8 cellular contexts compared by ENCODE assay signal in genomic region chr3:183116051-183116614, GRCh38. TPM values are rescaled to one million over a fixed set of nuclear protein-coding genes. Genes with fewer than 3 reads are reported as not detected.
DNase-seq lines count a peak whose midpoint lies in the region; ATAC-seq and TF ChIP-seq lines count a peak whose summit lies in the region.

No MANE protein-coding gene starts in this region.

- no peaks in the 10 kb centered on the region for H3K79me2 ChIP-seq in PC-3 (ENCODE audit: low read length)

- H3F3A ChIP-seq in PC-3 (ENCODE audit: low read length, unreplicated experiment) = no peaks in the 10 kb centered on the region

- peak overlapping the region; percentile 89 for H3K4me2 ChIP-seq in PC-3 (ENCODE audit: low read length)

- H3K9ac ChIP-seq in HUES64 (ENCODE audit: low read depth, low read length) (no peak overlapping the region), PC-3 (ENCODE audit: low read length) (no peak overlapping the region), iPS-20b (ENCODE audit: low read depth, low read length) (peak overlapping the region; percentile 38; the same call in 1 of the 2 replicates)

- WGBS in HUES64 = 9% methylated on average over 25 of the region's 25 CpGs

- TF ChIP-seq CTCF in PC-3 (conservative IDR thresholded peaks at IDR 0.05; ENCODE audit: low read depth, low read length) = no peak

- H3K9me2 ChIP-seq in PC-3 (replicated peaks; ENCODE audit: low read length) = no peaks in the 10 kb centered on the region

- POLR2A ChIA-PET in PC-3 (lab: Charles Lee; ENCODE audit: unreplicated experiment) = no interaction called here

- peak overlapping the region; percentile 82 for H2AFZ ChIP-seq in PC-3 (ENCODE audit: low read length)

- DNase-seq in COLO668 (lab: John Stamatoyannopoulos, UW; ENCODE audit: unreplicated experiment) = peak; percentile 96
- peak; percentile 48 for DNase-seq in PC-3
- DNase-seq in activated gamma-delta T cell treated with Interleukin-2 at 50 U/mL for 16 hours = peak; percentile 48
- DNase-seq in stimulated activated CD4-positive, alpha-beta T cell treated with anti-CD3 and anti-CD28 coated beads, Interleukin-1b, Interleukin-23, amount 100 ng/mL, for 48 hours = peak; percentile 64
- DNase-seq in HCEC 1CT = no peak

- H3K4me1 ChIP-seq in HUES64 (ENCODE audit: insufficient read depth, low read length) (peaks cover 13% of the 10 kb centered on the region), PC-3 (ENCODE audit: insufficient read depth, low read length) (peaks cover 7% of the 10 kb centered on the region), iPS-20b (ENCODE audit: insufficient read depth, low read length) (peaks cover 21% of the 10 kb centered on the region)

- H3K9me3 ChIP-seq in HUES64 (ENCODE audit: insufficient read depth, low read depth, low read length) (no peaks in the 10 kb centered on the region; the same call in 1 of the 2 replicates), PC-3 (ENCODE audit: low read length) (no peaks in the 10 kb centered on the region), iPS-20b (ENCODE audit: insufficient read depth, low read depth, low read length) (no peaks in the 10 kb centered on the region)

- intact Hi-C loops in PC-3 (cut with micrococcal nuclease) = no loop called here

- H3K27me3 ChIP-seq in HUES64 (ENCODE audit: insufficient read depth, low read length) = peaks cover 16% of the 10 kb centered on the region
- no peaks in the 10 kb centered on the region for H3K27me3 ChIP-seq in PC-3 (ENCODE audit: low read length)
- H3K27me3 ChIP-seq in iPS-20b (ENCODE audit: insufficient read depth, low read length) = peaks cover 18% of the 10 kb centered on the region

- BruUV-seq in PC-3 (replicated peaks; lab: Mats Ljungman, UMichigan) = no TSS peak

- H4K20me1 ChIP-seq in PC-3 (ENCODE audit: low read length) = no peaks in the 10 kb centered on the region

- ATAC-seq in GM21367 (IDR thresholded peaks at IDR 0.05; ENCODE audit: unreplicated experiment) = peak; percentile 74
- ATAC-seq in PC-3 = peak; percentile 89

- peak overlapping the region; percentile 62 for H3K4me3 ChIP-seq in HUES64 (ENCODE audit: low read length)
- peak overlapping the region; percentile 67 for H3K4me3 ChIP-seq in PC-3 (ENCODE audit: low read length)
- H3K4me3 ChIP-seq in iPS-20b (ENCODE audit: low read length) = peak overlapping the region; percentile 69

- H3K27ac ChIP-seq in HUES64 (ENCODE audit: low read depth, low read length) (no peak overlapping the region), PC-3 (ENCODE audit: low read length) (no peak overlapping the region), iPS-20b (ENCODE audit: low read length) (no peak overlapping the region)

- H3K36me3 ChIP-seq in HUES64 (ENCODE audit: insufficient read depth, low read length) (no peaks in the 10 kb centered on the region), PC-3 (ENCODE audit: low read depth, low read length) (no peaks in the 10 kb centered on the region), iPS-20b (ENCODE audit: insufficient read depth, low read depth, low read length) (no peaks in the 10 kb centered on the region)

- CTCF ChIA-PET in PC-3 (lab: Charles Lee) = no interaction called here

RNA-seq across cellular contexts. Expression of gene MCCC1, which starts 16.8 kb away (rescaled TPM):
- polyA plus RNA-seq in HUES64 (2013, experiment 1 of 2) = 6.7 TPM
- polyA plus RNA-seq in HUES64 (2013, experiment 2 of 2) = 8.0 TPM
- total RNA-seq in PC-3 (2014; rRNA removed) = 18.5 and 26.3 TPM in 2 replicates

RNA-seq across cellular contexts. Expression of gene LAMP3, which starts 46.4 kb away (rescaled TPM):
- 0.10 TPM for polyA plus RNA-seq in HUES64 (2013, experiment 1 of 2)
- polyA plus RNA-seq in HUES64 (2013, experiment 2 of 2) = 0.13 TPM
- total RNA-seq in PC-3 (2014; rRNA removed) = 2.8 and 3.2 TPM in 2 replicates
